Comparison of ENCODE assay signal across 12 cellular contexts in the genomic region with DNA sequence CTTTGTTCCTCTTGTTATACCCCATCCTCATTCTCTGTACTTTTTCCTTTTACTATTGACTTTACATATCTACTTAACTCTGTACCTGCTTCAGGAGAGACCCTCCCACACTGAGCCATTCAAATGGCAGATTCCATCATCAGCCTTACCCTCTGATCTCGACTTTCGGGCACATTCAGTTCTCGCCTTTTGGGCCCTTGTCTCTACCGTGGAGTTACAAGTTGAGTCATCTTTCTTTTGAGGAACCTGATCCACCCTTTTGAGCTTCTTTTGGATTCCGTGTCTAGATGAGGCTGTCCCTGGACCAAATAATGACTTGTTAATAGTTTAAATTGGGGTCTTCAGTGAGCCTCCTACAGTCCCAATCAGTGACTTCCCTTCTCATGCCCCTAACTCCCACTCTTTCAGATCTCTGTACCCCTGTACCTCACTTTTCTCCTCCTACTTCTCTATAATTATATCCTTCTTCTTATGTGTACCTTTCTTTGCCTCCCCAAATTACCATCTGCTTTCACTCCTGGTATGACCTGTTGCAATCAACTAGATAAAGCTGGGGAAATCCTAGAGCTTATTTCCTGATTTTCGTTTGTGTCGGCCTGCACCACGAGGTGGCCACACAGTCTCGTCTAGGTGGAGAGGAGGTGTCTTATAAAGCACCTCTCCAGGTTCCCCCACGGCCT. TPM values are rescaled to one million over a fixed set of nuclear protein-coding genes. Genes with fewer than 3 reads are reported as not detected.
A peak's percentile ranks its signal among the peaks of the same experiment; 100 is the strongest.
DNase-seq lines count a peak whose midpoint lies in the region; ATAC-seq and TF ChIP-seq lines count a peak whose summit lies in the region.
"Had no signal": no experiment of that assay in that cellular context is flagged by ENCODE, and none has a peak within 500 bp of the region (broad histone marks: within the 10 kb centered on the region; RNA-seq: fewer than 3 reads in every experiment).

No MANE protein-coding gene starts in this region.

- H3K27ac ChIP-seq in Peyer's patch (peak overlapping the region in 1 of 4 donors; percentile 57), aorta (ENCODE audit: low read depth in 1 of 2, low read length in 2 of 2) (no peak overlapping the region), prostate gland (no peak overlapping the region)
- H3K27ac ChIP-seq: breast epithelium, C4-2B, skin epidermis had no signal

- peak in 3 of 6 experiments; percentile 10 to 31 (median 18) for TF ChIP-seq CTCF in Peyer's patch (IDR thresholded peaks at IDR 0.05)
- TF ChIP-seq CTCF in endothelial cell (IDR thresholded peaks at IDR 0.05; ENCODE audit: unreplicated experiment) = no peak
- no peak for TF ChIP-seq CTCF in prostate gland (IDR thresholded peaks at IDR 0.05)

- H3K4me3 ChIP-seq in Peyer's patch = no peak overlapping the region
- H3K4me3 ChIP-seq in aorta (ENCODE audit: low read length in 2 of 2) = no peak overlapping the region
- H3K4me3 ChIP-seq in prostate gland = no peak overlapping the region
- H3K4me3 ChIP-seq: breast epithelium, skin epidermis had no signal

- H3K36me3 ChIP-seq in Peyer's patch (peaks cover 0 to 86% (median 0%) of the 10 kb centered on the region in 3 donors), aorta (ENCODE audit: control insufficient read depth in 1 of 2, insufficient read depth in 2 of 2, low read length in 1 of 2) (peaks cover 14 to 17% of the 10 kb centered on the region in 2 donors), prostate gland (peaks cover 3 to 16% of the 10 kb centered on the region in 2 donors)

- H3K4me3 Mint-ChIP-seq in stimulated activated naive CD8-positive, alpha-beta T cell treated with anti-CD3 and anti-CD28 coated beads, Interleukin-15, Interleukin-2, amounts not matched to agents 100 ng/mL and 50 ng/mL, for 24 hours = peak overlapping the region; percentile 12
- no peak overlapping the region for H3K4me3 Mint-ChIP-seq in endothelial cell (ENCODE audit: unreplicated experiment)

- H3K9me3 Mint-ChIP-seq in stimulated activated naive CD8-positive, alpha-beta T cell treated with anti-CD3 and anti-CD28 coated beads, Interleukin-15, Interleukin-2, amounts not matched to agents 100 ng/mL and 50 ng/mL, for 24 hours = no peaks in the 10 kb centered on the region
- H3K9me3 Mint-ChIP-seq in endothelial cell (ENCODE audit: unreplicated experiment) = no peaks in the 10 kb centered on the region

- ATAC-seq in HG02852 (IDR thresholded peaks at IDR 0.05; ENCODE audit: unreplicated experiment) (peak; percentile 67), aorta (ENCODE audit: low FRiP score) (no peak)

- intact Hi-C loops in aorta (cut with DNase I) (no loop called here), prostate gland (cut with DNase I) (no loop called here)

- H3K4me1 ChIP-seq in Peyer's patch = peaks cover 0 to 10% (median 0%) of the 10 kb centered on the region in 4 donors
- no peaks in the 10 kb centered on the region for H3K4me1 ChIP-seq in aorta (ENCODE audit: control insufficient read depth in 1 of 2, insufficient read depth in 2 of 2, low read length in 2 of 2)
- H3K4me1 ChIP-seq in prostate gland (replicated peaks) = no peaks in the 10 kb centered on the region
- H3K4me1 ChIP-seq: breast epithelium had no signal

- H3K27me3 Mint-ChIP-seq in stimulated activated naive CD8-positive, alpha-beta T cell treated with anti-CD3 and anti-CD28 coated beads, Interleukin-15, Interleukin-2, amounts not matched to agents 100 ng/mL and 50 ng/mL, for 24 hours = no peaks in the 10 kb centered on the region
- no peaks in the 10 kb centered on the region for H3K27me3 Mint-ChIP-seq in endothelial cell (ENCODE audit: unreplicated experiment)

- peaks cover 25% of the 10 kb centered on the region for H3K4me1 Mint-ChIP-seq in stimulated activated naive CD8-positive, alpha-beta T cell treated with anti-CD3 and anti-CD28 coated beads, Interleukin-15, Interleukin-2, amounts not matched to agents 100 ng/mL and 50 ng/mL, for 24 hours (ENCODE audit: low read depth)
- no peaks in the 10 kb centered on the region for H3K4me1 Mint-ChIP-seq in endothelial cell (ENCODE audit: unreplicated experiment)

- TF ChIP-seq POLR2A in Peyer's patch (IDR thresholded peaks at IDR 0.05) = no peak
- TF ChIP-seq POLR2A in prostate gland (IDR thresholded peaks at IDR 0.05) = no peak

- H3K27ac Mint-ChIP-seq in stimulated activated naive CD8-positive, alpha-beta T cell treated with anti-CD3 and anti-CD28 coated beads, Interleukin-15, Interleukin-2, amounts not matched to agents 100 ng/mL and 50 ng/mL, for 24 hours = peak overlapping the region; percentile 38
- no peak overlapping the region for H3K27ac Mint-ChIP-seq in endothelial cell (ENCODE audit: unreplicated experiment)

- no peaks in the 10 kb centered on the region for H3K9me3 ChIP-seq in Peyer's patch
- H3K9me3 ChIP-seq in aorta (ENCODE audit: control insufficient read depth, low read length) = peaks cover 5% of the 10 kb centered on the region
- no peaks in the 10 kb centered on the region for H3K9me3 ChIP-seq in prostate gland
- H3K9me3 ChIP-seq: breast epithelium, SK-N-SH had no signal

- peaks cover 41% of the 10 kb centered on the region for H3K36me3 Mint-ChIP-seq in stimulated activated naive CD8-positive, alpha-beta T cell treated with anti-CD3 and anti-CD28 coated beads, Interleukin-15, Interleukin-2, amounts not matched to agents 100 ng/mL and 50 ng/mL, for 24 hours (ENCODE audit: low read depth)
- H3K36me3 Mint-ChIP-seq in endothelial cell (ENCODE audit: low read depth, unreplicated experiment) = peaks cover 3% of the 10 kb centered on the region

- peak; percentile 31 for DNase-seq in stimulated activated CD4-positive, alpha-beta T cell treated with anti-CD3 and anti-CD28 coated beads, Interleukin-1b, Interleukin-23, amount 100 ng/mL, for 48 hours
- no peak for DNase-seq in stimulated activated CD4-positive, alpha-beta T cell treated with anti-CD3 and anti-CD28 coated beads, Interleukin-4, amount 100 ng/mL, for 1 hour
- DNase-seq in Peyer's patch (peak in 2 of 3 donors; percentile 68 to 69), aorta (no peak), endothelial cell (ENCODE audit: low spot score) (no peak), prostate gland (ENCODE audit: low spot score) (no peak)
- DNase-seq: SK-N-SH had no signal

- 93 to 94% methylated on average over 10 of the region's 10 CpGs for WGBS in aorta, 2 donors
- 93% methylated on average over 10 of the region's 10 CpGs for WGBS in prostate gland

- no peaks in the 10 kb centered on the region for H3K27me3 ChIP-seq in Peyer's patch
- no peaks in the 10 kb centered on the region for H3K27me3 ChIP-seq in aorta (ENCODE audit: control insufficient read depth in 1 of 2, insufficient read depth in 2 of 2, low read length in 1 of 2)
- H3K27me3 ChIP-seq in prostate gland (replicated peaks; ENCODE audit: insufficient read depth) = no peaks in the 10 kb centered on the region
- H3K27me3 ChIP-seq: breast epithelium had no signal

RNA-seq across cellular contexts. Expression of a gene that starts 17.2 kb away (rescaled TPM):
- total RNA-seq in Peyer's patch (100 to 1,000 TPM in 1 of 4 donors, 10 to 100 TPM in 3; 13.7 to 181 (median 24.4) TPM), aorta (10 to 100 TPM; 22.4 to 46.1 TPM), endothelial cell (ENCODE audit: unreplicated experiment) (5.3 TPM), prostate gland (10 to 100 TPM; 26.5 to 39.3 TPM)
- 10 to 100 TPM; 10.5 to 19.0 TPM for polyA plus RNA-seq in aorta

RNA-seq across cellular contexts. Expression of a gene that starts 23.0 kb away (rescaled TPM):
- total RNA-seq in Peyer's patch = 10 to 100 TPM in 2 of 4 donors, 1 to 10 TPM in 2; 3.0 to 99.9 (median 9.4) TPM
- 1 to 10 TPM; 2.7 to 4.1 TPM for total RNA-seq in aorta
- polyA plus RNA-seq in aorta = under 1 TPM; 0.13 to 0.15 TPM
- not detected for total RNA-seq in endothelial cell (ENCODE audit: unreplicated experiment)
- under 1 TPM in 1 of 2 donors, not detected in 1; 0.51 TPM for total RNA-seq in prostate gland

Comparison
In these comparisons a context has a peak if more than half of its experiments do, and no peak if none do; other contexts are left out.
1. DNase-seq: peak in stimulated activated CD4-positive, alpha-beta T cell treated with anti-CD3 and anti-CD28 coated beads, Interleukin-1b, Interleukin-23, amount 100 ng/mL, for 48 hours (single experiment) and Peyer's patch (2 of 3); none in stimulated activated CD4-positive, alpha-beta T cell treated with anti-CD3 and anti-CD28 coated beads, Interleukin-4, amount 100 ng/mL, for 1 hour (single experiment), aorta (0 of 2), endothelial cell (single experiment) and prostate gland (single experiment).